9 cellular contexts compared by ENCODE assay signal in the genomic region with DNA sequence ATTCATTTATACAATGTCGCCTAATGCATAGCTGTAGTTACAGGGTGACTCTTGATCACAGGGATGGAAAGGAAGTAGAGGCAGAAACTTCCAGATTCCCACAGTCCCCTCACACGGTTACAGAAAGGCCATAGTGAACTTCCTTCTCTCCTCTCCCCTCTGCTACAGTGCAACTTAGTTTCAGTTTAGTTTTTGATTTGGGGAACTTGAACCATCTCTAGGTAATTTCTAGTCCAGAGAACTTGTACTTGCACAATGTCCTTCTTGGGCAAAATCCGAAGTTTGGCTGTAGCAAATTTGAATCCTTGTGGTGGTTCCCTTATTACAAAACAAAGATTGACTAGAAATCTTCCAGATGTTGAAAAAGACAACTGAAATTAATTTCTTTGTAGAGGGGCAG. TPM values are rescaled to one million over a fixed set of nuclear protein-coding genes. Genes with fewer than 3 reads are reported as not detected.
DNase-seq lines count a peak whose midpoint lies in the region; ATAC-seq, FAIRE-seq and TF ChIP-seq lines count a peak whose summit lies in the region.
"Had no signal": no experiment of that assay in that cellular context is flagged by ENCODE, and none has a peak within 500 bp of the region (broad histone marks: within the 10 kb centered on the region; RNA-seq: fewer than 3 reads in every experiment).

No MANE protein-coding gene starts in this region.

- H3K27me3 Mint-ChIP-seq in activated T-cell treated with anti-CD3 and anti-CD28 coated beads, Interleukin-2, amount 50 U/mL, for 72 hours (ENCODE audit: low read depth), result no peaks in the 10 kb centered on the region
- no peaks in the 10 kb centered on the region for H3K27me3 Mint-ChIP-seq in WTC11 (ENCODE audit: low read depth)

- no peak for TF ChIP-seq RAD21 in HepG2 (CRISPR knock-in tag; IDR thresholded peaks at IDR 0.05)

- H3K27ac Mint-ChIP-seq in activated T-cell treated with anti-CD3 and anti-CD28 coated beads, Interleukin-2, amount 50 U/mL, for 72 hours, result peak overlapping the region; percentile 95
- H3K27ac Mint-ChIP-seq in WTC11, result no peak overlapping the region

- no peak for FAIRE-seq in HepG2 (lab: Jason Lieb, UNC)

- WGBS in HepG2 (ENCODE audit: low lambda C conversion rate), result 28% methylated on average over 3 of the region's 3 CpGs
- 76 to 81% methylated on average over 3 of the region's 3 CpGs for WGBS in transverse colon (ENCODE audit: low coverage in 1 of 2), 2 donors
- 76 to 84% (median 79%) methylated on average over 3 of the region's 3 CpGs for WGBS in ovary, 3 donors

- H4K20me1 ChIP-seq in HepG2 (ENCODE audit: insufficient read depth, low read length), result no peaks in the 10 kb centered on the region

- peaks cover 15% of the 10 kb centered on the region for H3K79me2 ChIP-seq in HepG2 (ENCODE audit: insufficient read depth, low read length)

- H3K9me3 ChIP-seq in HepG2 (ENCODE audit: low read length), result no peaks in the 10 kb centered on the region
- H3K9me3 ChIP-seq in transverse colon, result no peaks in the 10 kb centered on the region
- H3K9me3 ChIP-seq in ovary, result no peaks in the 10 kb centered on the region
- H3K9me3 ChIP-seq: BE2C had no signal

- no TSS peak for BruUV-seq in HepG2 (replicated peaks; lab: Mats Ljungman, UMichigan)

- H3K36me3 Mint-ChIP-seq in activated T-cell treated with anti-CD3 and anti-CD28 coated beads, Interleukin-2, amount 50 U/mL, for 72 hours (ENCODE audit: insufficient read depth in 2 of 2), result peaks cover 5 to 10% of the 10 kb centered on the region in 2 donors
- H3K36me3 Mint-ChIP-seq in WTC11, result peaks cover 9% of the 10 kb centered on the region

- no peak for TF ChIP-seq CTCF in WTC11 (IDR thresholded peaks at IDR 0.05)
- TF ChIP-seq CTCF in HepG2 (CRISPR knock-in tag; IDR thresholded peaks at IDR 0.05), result no peak
- TF ChIP-seq CTCF in transverse colon (IDR thresholded peaks at IDR 0.05), result no peak
- TF ChIP-seq CTCF in ovary (IDR thresholded peaks at IDR 0.05), result no peak

- H3K36me3 ChIP-seq in HepG2 (replicated peaks in 1 of 2; ENCODE audit: control insufficient read depth in 1 of 2, insufficient read depth in 2 of 2, low read length in 2 of 2) (no peaks in the 10 kb centered on the region), transverse colon (peaks cover 0 to 6% (median 0%) of the 10 kb centered on the region in 4 donors), ovary (no peaks in the 10 kb centered on the region)
- H3K36me3 ChIP-seq: BE2C had no signal

- TF ChIP-seq EP300 in HepG2 (IDR thresholded peaks at IDR 0.05; ENCODE audit: low read depth in 2 of 2, low read length in 2 of 2) (no peak), HepG2 (CRISPR knock-in tag; IDR thresholded peaks at IDR 0.05; ENCODE audit: borderline replicate concordance) (no peak), transverse colon (IDR thresholded peaks at IDR 0.05; ENCODE audit: low read depth) (no peak), ovary (IDR thresholded peaks at IDR 0.05) (no peak)

- peak overlapping the region; percentile 96 for H2AFZ ChIP-seq in HepG2 (ENCODE audit: low read length)

- H3K4me3 Mint-ChIP-seq in activated T-cell treated with anti-CD3 and anti-CD28 coated beads, Interleukin-2, amount 50 U/mL, for 72 hours, result peak overlapping the region; percentile 95 to 97
- H3K4me3 Mint-ChIP-seq in WTC11, result peak overlapping the region; percentile 97; the same call in 1 of the 2 replicates

- H3K9me3 Mint-ChIP-seq in activated T-cell treated with anti-CD3 and anti-CD28 coated beads, Interleukin-2, amount 50 U/mL, for 72 hours, result peaks cover 0 to 2% of the 10 kb centered on the region in 2 donors
- H3K9me3 Mint-ChIP-seq in WTC11, result peaks cover 3% of the 10 kb centered on the region

- intact Hi-C loops in HepG2 (cut with micrococcal nuclease; ENCODE audit: unreplicated experiment) (loop anchor here (5.0 kb wide), 1 partner anchor 329 kb away; the partner anchor contains the start of gene CCNA2), transverse colon (cut with DNase I; ENCODE audit: low total_unique reads) (no loop called here), ovary (cut with DNase I) (no loop called here)

- H3K4me3 ChIP-seq in HepG2 (replicated peaks in 1 of 3; ENCODE audit: insufficient read depth in 1 of 3, low read depth in 2 of 3, low read length in 3 of 3) (peak overlapping the region in 1 of 3 experiments; percentile 79; a peak in 3 of 6 replicates), transverse colon (peak overlapping the region in 1 of 4 donors; percentile 94), ovary (no peak overlapping the region)

- H3K27me3 ChIP-seq in HepG2 (ENCODE audit: control insufficient read depth in 1 of 2, insufficient read depth in 2 of 2, low read length in 2 of 2) (no peaks in the 10 kb centered on the region; a peak in 1 of 5 replicates), transverse colon (no peaks in the 10 kb centered on the region), ovary (no peaks in the 10 kb centered on the region)
- H3K27me3 ChIP-seq: BE2C had no signal

- peak overlapping the region; percentile 80 for H3K4me2 ChIP-seq in HepG2 (ENCODE audit: low read depth, low read length)

- in situ Hi-C loops in HepG2 (cut with HindIII; ENCODE audit: extremely low pct_ligation_motif_present, low pct_unique_long_range_greater_than_20kb), result no loop called here
- in situ Hi-C loops in transverse colon (cut with MboI; ENCODE audit: low pct_ligation_motif_present in 1 of 4, low pct_unique_long_range_greater_than_20kb in 1 of 4, low sequenced_read_pairs in 3 of 4), result no loop called here

- peaks cover 44% of the 10 kb centered on the region for H3K4me1 Mint-ChIP-seq in activated T-cell treated with anti-CD3 and anti-CD28 coated beads, Interleukin-2, amount 50 U/mL, for 72 hours (ENCODE audit: low read depth)
- peaks cover 14% of the 10 kb centered on the region for H3K4me1 Mint-ChIP-seq in WTC11

- no peak for ATAC-seq in activated T-cell treated with anti-CD3 and anti-CD28 coated beads, Interleukin-2, amount 50 U/mL, for 72 hours (replicated peaks in 1 of 2)
- ATAC-seq in WTC11 (no peak), HepG2 (no peak), HG02973 (IDR thresholded peaks at IDR 0.05; ENCODE audit: unreplicated experiment) (no peak)

- H3K9ac ChIP-seq in HepG2 (ENCODE audit: insufficient read depth, low read depth, low read length), result no peak overlapping the region

- peaks cover 25% of the 10 kb centered on the region for H3K4me1 ChIP-seq in HepG2 (ENCODE audit: insufficient read depth, low read length)
- peaks cover 5 to 22% (median 11%) of the 10 kb centered on the region in 4 donors for H3K4me1 ChIP-seq in transverse colon
- peaks cover 5% of the 10 kb centered on the region for H3K4me1 ChIP-seq in ovary (ENCODE audit: insufficient read depth)
- H3K4me1 ChIP-seq: BE2C had no signal

- no peak for DNase-seq in activated T-cell treated with anti-CD3 and anti-CD28 coated beads, Interleukin-2, amount 50 U/mL, for 72 hours
- DNase-seq in activated T-cell treated with anti-CD3 and anti-CD28 coated beads, Interleukin-2, amount 50 U/mL, for 48 hours, result no peak
- no peak for DNase-seq in WTC11 (ENCODE audit: low spot score)
- no peak for DNase-seq in HepG2 (ENCODE audit: low spot score)
- no peak for DNase-seq in transverse colon
- no peak for DNase-seq in ovary
- DNase-seq in activated CD4-positive, alpha-beta T cell treated with anti-CD3 and anti-CD28 coated beads, Interleukin-2, amount 50 U/mL, for 48 hours, result no peak
- DNase-seq: BE2C had no signal

- no peak overlapping the region for H3K27ac ChIP-seq in HepG2 (ENCODE audit: extremely low read length, insufficient read depth, low read length)
- H3K27ac ChIP-seq in transverse colon, result peak overlapping the region; percentile 95 to 97 (median 96)
- H3K27ac ChIP-seq in ovary, result no peak overlapping the region

- CTCF ChIA-PET in WTC11 (lab: Charles Lee) (no interaction called here), HepG2 (lab: Yijun Ruan, JAX; ENCODE audit: low intra/inter-chr PET ratio, low total read pairs) (no interaction called here)

- TF ChIP-seq POLR2A in HepG2 (IDR thresholded peaks at IDR 0.05; ENCODE audit: insufficient read depth in 1 of 2, low read depth in 2 of 2, low read length in 2 of 2), result no peak
- TF ChIP-seq POLR2A in transverse colon (IDR thresholded peaks at IDR 0.05), result no peak
- no peak for TF ChIP-seq POLR2A in ovary (IDR thresholded peaks at IDR 0.05)

- POLR2A ChIA-PET in WTC11 (lab: Charles Lee) (no interaction called here), HepG2 (lab: Yijun Ruan, JAX) (no interaction called here)

TF ChIP-seq in WTC11, 78 proteins besides CTCF, POLR2A, EP300 and RAD21 (continues in another document):
- TF ChIP-seq ZNF416 (CRISPR knock-in tag; IDR thresholded peaks at IDR 0.05), result no peak

RNA-seq across cellular contexts. Expression of gene BLTP1, which starts 1.2 kb away (rescaled TPM):
- total RNA-seq in activated T-cell treated with anti-CD3 and anti-CD28 coated beads, Interleukin-2, amount 50 U/mL, for 72 hours, result 10 to 100 TPM; 46.1 to 49.2 TPM
- total RNA-seq in WTC11 (2021) (29.1 to 32.1 TPM (median 30.3 TPM) in 3 replicates), HepG2 (2016; rRNA removed; fragmentation: Illumina TruSeq; extraction: Trizol) (25.3 and 27.7 TPM in 2 replicates), transverse colon (100 to 1,000 TPM in 3 of 4 donors, 10 to 100 TPM in 1; 98.7 to 227 (median 150) TPM), ovary (10 to 100 TPM; 59.9 to 97.5 (median 73.6) TPM)
- 2.5 and 2.6 TPM in 2 replicates for total RNA-seq in HepG2 (2016; cell fraction: cytosol; rRNA removed; fragmentation: Illumina TruSeq; extraction: Trizol; ENCODE audit: low read depth)
- total RNA-seq in HepG2 (2016; cell fraction: insoluble cytoplasmic fraction; rRNA removed; fragmentation: Illumina TruSeq; extraction: Trizol), result 24.4 and 28.7 TPM in 2 replicates
- total RNA-seq in HepG2 (2016; cell fraction: membrane; rRNA removed; fragmentation: Illumina TruSeq; extraction: Trizol), result 6.8 and 7.9 TPM in 2 replicates
- 73.9 and 78.1 TPM in 2 replicates for total RNA-seq in HepG2 (2016; cell fraction: nucleus; rRNA removed; fragmentation: Illumina TruSeq; extraction: Trizol)
- polyA plus RNA-seq in HepG2 (2011; rRNA removed) (30.5 and 33.1 TPM in 2 replicates), ovary (10 to 100 TPM; 32.5 to 44.1 TPM)
- 11.8 and 19.8 TPM in 2 replicates for polyA plus RNA-seq in HepG2 (2011; cell fraction: cytosol; rRNA removed)
- 39.5 and 41.7 TPM in 2 replicates for polyA plus RNA-seq in HepG2 (2011; cell fraction: nucleus; rRNA removed)
- 24.5 and 26.4 TPM in 2 replicates for polyA plus RNA-seq in HepG2 (2012)
- polyA plus RNA-seq in HepG2 (2016; cell fraction: cytosol; fragmentation: Illumina TruSeq; extraction: Trizol; ENCODE audit: low read depth), result 0.38 and 0.60 TPM in 2 replicates
- polyA plus RNA-seq in HepG2 (2016; cell fraction: insoluble cytoplasmic fraction; fragmentation: Illumina TruSeq; extraction: Trizol; ENCODE audit: low read depth), result 10.3 and 12.0 TPM in 2 replicates
- polyA plus RNA-seq in HepG2 (2016; cell fraction: membrane; fragmentation: Illumina TruSeq; extraction: Trizol; ENCODE audit: low read depth), result 0.87 and 1.0 TPM in 2 replicates
- 42.9 and 51.9 TPM in 2 replicates for polyA plus RNA-seq in HepG2 (2016; cell fraction: nucleus; fragmentation: Illumina TruSeq; extraction: Trizol; ENCODE audit: insufficient read depth, low read depth)
- polyA minus RNA-seq in HepG2 (2011; rRNA and poly(A)+ RNA removed; ENCODE audit: low replicate concordance), result 57.6 and 127 TPM in 2 replicates
- polyA minus RNA-seq in HepG2 (2011; cell fraction: cytosol; rRNA and poly(A)+ RNA removed), result 58.7 and 79.2 TPM in 2 replicates
- 342 and 404 TPM in 2 replicates for polyA minus RNA-seq in HepG2 (2011; cell fraction: nucleus; rRNA and poly(A)+ RNA removed)

Comparison
In these comparisons a context has a peak if more than half of its experiments do, and no peak if none do; other contexts are left out.
1. H3K27ac ChIP-seq: peak in transverse colon (4 of 4); none in HepG2 (single experiment) and ovary (0 of 2).